9 cellular contexts compared by ENCODE assay signal in the genomic region with DNA sequence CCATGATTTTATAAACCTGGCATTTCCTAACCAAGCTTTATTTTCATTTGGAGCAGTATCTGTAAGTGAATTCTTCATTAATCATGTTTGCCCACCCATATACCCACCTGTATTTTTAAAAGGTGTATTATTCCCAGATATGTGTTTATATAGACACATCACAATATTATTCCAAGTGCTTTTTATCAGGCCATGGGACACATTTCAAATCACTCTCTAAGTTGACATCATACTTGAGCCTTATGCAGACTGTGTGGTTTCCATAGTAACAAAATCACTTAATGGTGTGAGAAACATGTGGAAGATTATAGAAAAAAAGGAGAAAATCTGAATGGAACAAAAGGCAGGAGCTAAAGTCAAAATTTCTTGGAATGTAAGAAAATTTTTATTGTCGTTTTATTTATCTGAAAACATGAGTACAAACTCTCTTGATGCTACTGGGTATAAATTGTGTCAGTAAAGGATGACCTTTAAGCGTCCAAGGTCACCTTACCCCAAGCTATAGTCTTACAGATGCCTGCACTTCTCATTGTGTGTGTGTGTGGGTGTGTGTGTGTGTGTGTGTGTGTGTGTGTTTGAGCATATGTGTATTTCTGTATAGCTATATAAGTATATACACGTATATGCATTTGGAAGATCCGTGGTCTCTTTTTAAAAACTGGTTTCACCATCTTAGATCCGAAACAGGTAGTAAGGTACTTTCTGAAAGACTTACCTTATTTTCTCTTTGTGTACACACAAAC.
DNase-seq lines count a peak whose midpoint lies in the region; ATAC-seq and TF ChIP-seq lines count a peak whose summit lies in the region.
"Had no signal": no experiment of that assay in that cellular context is flagged by ENCODE, and none has a peak within 500 bp of the region (broad histone marks: within the 10 kb centered on the region; RNA-seq: fewer than 3 reads in every experiment).

No MANE protein-coding gene starts in this region.

- POLR2A ChIA-PET in T-cell (lab: Charles Lee): interaction anchor here (0.5 to 1.6 kb wide), 10 partner anchors 9 to 256 kb away, joined by 3 to 12 read pairs (median 4); partner anchors contain the start of gene FYN (in 1 of the 2)

- H3K9ac ChIP-seq in fibroblast of lung (ENCODE audit: insufficient read depth, low read length) (peak overlapping the region; percentile 29), smooth muscle cell (ENCODE audit: low read depth) (peak overlapping the region; percentile 95)

- H3K27ac ChIP-seq in fibroblast of lung (ENCODE audit: insufficient read depth, low read length): peak overlapping the region; percentile 86
- peak overlapping the region; percentile 99 for H3K27ac ChIP-seq in smooth muscle cell (ENCODE audit: low read depth)

- H2AFZ ChIP-seq in fibroblast of lung (ENCODE audit: low read length): no peak overlapping the region
- H2AFZ ChIP-seq in smooth muscle cell (ENCODE audit: low read depth): no peak overlapping the region

- H3K27me3 Mint-ChIP-seq in T-cell: no peaks in the 10 kb centered on the region

- CTCF ChIA-PET in T-cell (lab: Charles Lee): interaction anchor here (0.6 to 1.7 kb wide), 11 partner anchors 10 to 264 kb away, joined by 3 to 7 read pairs (median 3); no protein-coding TSS in a partner anchor

- peaks cover 77 to 86% (median 85%) of the 10 kb centered on the region in 3 donors for H3K4me1 Mint-ChIP-seq in T-cell

- H3K4me1 ChIP-seq in fibroblast of lung (ENCODE audit: control insufficient read depth, extremely low read depth, insufficient read depth, low read length) (peaks cover 14% of the 10 kb centered on the region), smooth muscle cell (ENCODE audit: low read depth) (peaks cover 30% of the 10 kb centered on the region)

- peak; percentile 19 for DNase-seq in NCI-H2227 (lab: John Stamatoyannopoulos, UW; ENCODE audit: unreplicated experiment)
- no peak for DNase-seq in NCI-H2227 treated with DMSO at 0.1 percent for 48 hours (lab: John Stamatoyannopoulos, UW)
- no peak for DNase-seq in T-cell
- peak; percentile 77 to 82 for DNase-seq in fibroblast of lung (ENCODE audit: low read depth in 2 of 2)
- no peak for DNase-seq in smooth muscle cell (lab: John Stamatoyannopoulos, UW; ENCODE audit: unreplicated experiment)
- DNase-seq in iPS-NIHi7 (ENCODE audit: extremely low spot score): no peak
- no peak for DNase-seq in DMS153 (lab: John Stamatoyannopoulos, UW)
- DNase-seq: NCI-H345 had no signal

- H3K27ac Mint-ChIP-seq in T-cell: peak overlapping the region; percentile 92 to 97

- H3F3A ChIP-seq in smooth muscle cell (ENCODE audit: low read depth): peaks cover 38% of the 10 kb centered on the region

- peak overlapping the region in 1 of 3 donors; percentile 66 for H3K4me3 Mint-ChIP-seq in T-cell

- H3K9me3 Mint-ChIP-seq in T-cell: peaks cover 0 to 3% (median 0%) of the 10 kb centered on the region in 3 donors

- H3K36me3 ChIP-seq in fibroblast of lung (ENCODE audit: control insufficient read depth, insufficient read depth, low read length): no peaks in the 10 kb centered on the region
- no peaks in the 10 kb centered on the region for H3K36me3 ChIP-seq in smooth muscle cell (ENCODE audit: low read depth)

- no peaks in the 10 kb centered on the region for H3K27me3 ChIP-seq in fibroblast of lung (ENCODE audit: control insufficient read depth, insufficient read depth, low read length)
- no peaks in the 10 kb centered on the region for H3K27me3 ChIP-seq in smooth muscle cell (ENCODE audit: low read depth)

- H3K36me3 Mint-ChIP-seq in T-cell: peaks cover 3% of the 10 kb centered on the region

- H3K79me2 ChIP-seq in fibroblast of lung (ENCODE audit: control insufficient read depth, insufficient read depth, low read length): no peaks in the 10 kb centered on the region
- H3K79me2 ChIP-seq in smooth muscle cell (ENCODE audit: low read depth): no peaks in the 10 kb centered on the region

- peak overlapping the region in 2 of 4 experiments; percentile 39 to 45 for H3K4me3 ChIP-seq in fibroblast of lung (replicated peaks in 1 of 4; ENCODE audit: control extremely low read depth in 1 of 4, insufficient read depth in 1 of 4, low read depth in 3 of 4, low read length in 4 of 4)
- peak overlapping the region; percentile 19 for H3K4me3 ChIP-seq in smooth muscle cell

- no peaks in the 10 kb centered on the region for H3K9me3 ChIP-seq in fibroblast of lung (ENCODE audit: control insufficient read depth, insufficient read depth, low read depth, low read length)
- no peaks in the 10 kb centered on the region for H3K9me3 ChIP-seq in smooth muscle cell (replicated peaks; ENCODE audit: low read depth)

- H3K4me2 ChIP-seq in fibroblast of lung (ENCODE audit: extremely low read depth, insufficient read depth, low read length) (peak overlapping the region; percentile 80), smooth muscle cell (peak overlapping the region; percentile 77)

- TF ChIP-seq CTCF in fibroblast of lung (conservative IDR thresholded peaks at IDR 0.05 in 1 of 2, IDR thresholded peaks at IDR 0.05 in 1 of 2; ENCODE audit: low read depth in 1 of 2, low read length in 2 of 2) (no peak), smooth muscle cell (IDR thresholded peaks at IDR 0.05; ENCODE audit: borderline replicate concordance, insufficient read depth, poor library complexity, severe bottlenecking) (no peak)

- WGBS in smooth muscle cell (ENCODE audit: low lambda C conversion rate): 87% methylated on average over 5 of the region's 5 CpGs

- ATAC-seq in T-cell (replicated peaks in 1 of 4): no peak
- ATAC-seq in HG02610 (IDR thresholded peaks at IDR 0.05; ENCODE audit: unreplicated experiment): no peak

- H4K20me1 ChIP-seq in fibroblast of lung (ENCODE audit: control insufficient read depth, extremely low read depth, insufficient read depth, low read length) (no peaks in the 10 kb centered on the region), smooth muscle cell (ENCODE audit: low read depth) (no peaks in the 10 kb centered on the region)

Comparison
In these comparisons a context has a peak if more than half of its experiments do, and no peak if none do; other contexts are left out.
1. DNase-seq: peak in NCI-H2227 (single experiment) and fibroblast of lung (2 of 2); none in NCI-H2227 treated with DMSO at 0.1 percent for 48 hours (single experiment), T-cell (0 of 34), smooth muscle cell (single experiment), iPS-NIHi7 (single experiment) and DMS153 (single experiment).